ENCODE assay signal across 9 cellular contexts in the genomic region with DNA sequence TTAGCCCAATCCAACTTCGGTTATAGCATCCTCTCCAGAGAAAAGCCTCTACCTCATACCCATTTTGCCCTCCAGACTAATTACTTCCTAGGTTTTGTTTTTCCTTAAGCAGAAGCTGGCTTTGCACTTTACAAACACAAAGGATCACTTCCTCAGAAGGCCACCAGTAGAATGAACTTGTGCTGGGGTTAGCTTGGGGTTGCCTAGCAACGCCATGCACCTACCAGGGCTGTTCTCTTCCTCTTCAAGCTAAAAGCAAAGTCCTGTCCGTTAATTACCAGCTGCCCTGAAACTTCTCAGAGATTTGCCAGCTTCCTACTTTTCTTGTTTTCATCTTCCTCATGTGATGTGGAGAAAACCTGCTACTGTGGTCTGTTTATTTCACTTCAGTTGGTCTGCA.
A peak's percentile ranks its signal among the peaks of the same experiment; 100 is the strongest.
DNase-seq lines count a peak whose midpoint lies in the region; ATAC-seq and TF ChIP-seq lines count a peak whose summit lies in the region.
"Had no signal": no experiment of that assay in that cellular context is flagged by ENCODE, and none has a peak within 500 bp of the region (broad histone marks: within the 10 kb centered on the region; RNA-seq: fewer than 3 reads in every experiment).

No MANE protein-coding gene starts in this region.

- H3K27me3 ChIP-seq in right atrium auricular region (no peaks in the 10 kb centered on the region), psoas muscle (ENCODE audit: insufficient read depth in 3 of 3, low read length in 2 of 3) (peaks cover 0 to 2% (median 0%) of the 10 kb centered on the region in 3 donors)

- DNase-seq in NCI-H524 treated with DMSO at 0.1 percent for 48 hours (lab: John Stamatoyannopoulos, UW), result peak; percentile 38
- DNase-seq in left lobe of liver (ENCODE audit: low spot score), result no peak
- DNase-seq in NCI-H2171 treated with DMSO at 0.1 percent for 48 hours (lab: John Stamatoyannopoulos, UW), result no peak
- DNase-seq in AG08395 (ENCODE audit: low spot score), result no peak
- DNase-seq in right atrium auricular region (ENCODE audit: low spot score), result no peak
- no peak for DNase-seq in psoas muscle
- DNase-seq: activated B cell treated with CpG ODN at 0.5 μM for 24 hours had no signal

- H3K9me3 ChIP-seq in right atrium auricular region (no peaks in the 10 kb centered on the region), psoas muscle (no peaks in the 10 kb centered on the region)

- ATAC-seq in GM18511 (IDR thresholded peaks at IDR 0.05; ENCODE audit: unreplicated experiment) (peak; percentile 76), HG03139 (IDR thresholded peaks at IDR 0.05; ENCODE audit: unreplicated experiment) (peak; percentile 58), left lobe of liver (peak; percentile 38), psoas muscle (no peak)

- intact Hi-C loops in psoas muscle (cut with DNase I), result no loop called here

- H3K27ac ChIP-seq in right atrium auricular region, result no peak overlapping the region
- no peak overlapping the region for H3K27ac ChIP-seq in psoas muscle

- H3K4me1 ChIP-seq in right atrium auricular region, result no peaks in the 10 kb centered on the region
- H3K4me1 ChIP-seq in psoas muscle, result no peaks in the 10 kb centered on the region

- H3K4me3 ChIP-seq in right atrium auricular region, result no peak overlapping the region
- no peak overlapping the region for H3K4me3 ChIP-seq in psoas muscle

- H3K36me3 ChIP-seq in right atrium auricular region (no peaks in the 10 kb centered on the region), psoas muscle (ENCODE audit: insufficient read depth in 1 of 2, low read depth in 1 of 2) (no peaks in the 10 kb centered on the region)

- 51 to 54% (median 51%) methylated on average over 3 of the region's 3 CpGs for WGBS in psoas muscle, 3 donors

- TF ChIP-seq CTCF in right atrium auricular region (IDR thresholded peaks at IDR 0.05), result no peak
- no peak for TF ChIP-seq CTCF in psoas muscle (IDR thresholded peaks at IDR 0.05)

Comparison
In these comparisons a context has a peak if more than half of its experiments do, and no peak if none do; other contexts are left out.
1. ATAC-seq: peak in GM18511 (single experiment), HG03139 (single experiment) and left lobe of liver (single experiment); none in psoas muscle (0 of 4).